In genomic region chr16:27202923-27203428, GRCh38 we compare ENCODE assay signal across 8 cellular contexts. TPM values are rescaled to one million over a fixed set of nuclear protein-coding genes. Genes with fewer than 3 reads are reported as not detected.
DNase-seq lines count a peak whose midpoint lies in the region; ATAC-seq and TF ChIP-seq lines count a peak whose summit lies in the region.

No MANE protein-coding gene starts in this region.

- no peak for ATAC-seq in right cardiac atrium
- no peak for ATAC-seq in HG02870 (IDR thresholded peaks at IDR 0.05; ENCODE audit: unreplicated experiment)
- ATAC-seq in GM19463 (IDR thresholded peaks at IDR 0.05; ENCODE audit: unreplicated experiment) = no peak
- no peak for ATAC-seq in HG03025 (IDR thresholded peaks at IDR 0.05; ENCODE audit: low FRiP score, unreplicated experiment)

- peaks cover 3 to 4% of the 10 kb centered on the region in 2 experiments; a peak in 2 of 5 replicates for H3K9me3 Mint-ChIP-seq in H9
- peaks cover 2% of the 10 kb centered on the region for H3K9me3 Mint-ChIP-seq in activated CD4-positive, alpha-beta memory T cell treated with anti-CD3 and anti-CD28 coated beads for 36 hours

- DNase-seq in H9 = no peak
- DNase-seq in activated CD4-positive, alpha-beta memory T cell treated with anti-CD3 and anti-CD28 coated beads for 36 hours = no peak
- no peak for DNase-seq in right cardiac atrium
- no peak for DNase-seq in GOT3 (lab: John Stamatoyannopoulos, UW)

- H3K23me2 ChIP-seq in H9 (ENCODE audit: insufficient read length, low read depth, low read length, poor library complexity, severe bottlenecking) = peaks cover 3% of the 10 kb centered on the region

- no peak overlapping the region for H2BK12ac ChIP-seq in H9 (ENCODE audit: insufficient read length, low read depth, low read length)

- H3K4me3 Mint-ChIP-seq in H9 = peak overlapping the region; percentile 96 to 97
- peak overlapping the region; percentile 95 for H3K4me3 Mint-ChIP-seq in activated CD4-positive, alpha-beta memory T cell treated with anti-CD3 and anti-CD28 coated beads for 36 hours

- no peak overlapping the region for H2BK15ac ChIP-seq in H9 (ENCODE audit: low read depth, low read length)

- no peak overlapping the region for H2BK120ac ChIP-seq in H9 (ENCODE audit: low read depth, low read length, poor library complexity, severe bottlenecking)

- H3K9me3 ChIP-seq in H9 (ENCODE audit: control insufficient read depth, low read depth, low read length) (no peaks in the 10 kb centered on the region), right cardiac atrium (ENCODE audit: control insufficient read depth, low read length) (no peaks in the 10 kb centered on the region)

- H4K8ac ChIP-seq in H9 (replicated peaks; ENCODE audit: insufficient read length, low read depth, low read length) = no peak overlapping the region

- WGBS in H9 (ENCODE audit: extremely low coverage, insufficient read length, low lambda C conversion rate) = no CpG with 5 or more reads among the region's 11 CpGs
- 42% methylated on average over 11 of the region's 11 CpGs for WGBS in right cardiac atrium

- H4K91ac ChIP-seq in H9 (ENCODE audit: insufficient read length, low read depth, low read length) = no peak overlapping the region

- H2AK5ac ChIP-seq in H9 (ENCODE audit: insufficient read length, low read length) = no peak overlapping the region

- H3K4ac ChIP-seq in H9 (ENCODE audit: low read depth, low read length) = no peak overlapping the region

- no peaks in the 10 kb centered on the region for H3K79me2 ChIP-seq in H9 (ENCODE audit: insufficient read depth, low read length)

- H2BK5ac ChIP-seq in H9 (ENCODE audit: insufficient read length, low read length) = no peak overlapping the region

- H3K27ac Mint-ChIP-seq in H9 = peak overlapping the region; percentile 100; a peak in 5 of 7 replicates
- H3K27ac Mint-ChIP-seq in activated CD4-positive, alpha-beta memory T cell treated with anti-CD3 and anti-CD28 coated beads for 36 hours = peak overlapping the region; percentile 97

- no peak overlapping the region for H3K18ac ChIP-seq in H9 (ENCODE audit: insufficient read length, low read depth, low read length)

- no peaks in the 10 kb centered on the region for H4K20me1 ChIP-seq in H9 (ENCODE audit: control insufficient read depth, insufficient read depth, insufficient read length)

- H3K56ac ChIP-seq in H9 (ENCODE audit: insufficient read length, low read depth, low read length) = no peak overlapping the region

- TF ChIP-seq CTCF in H9 (conservative IDR thresholded peaks at IDR 0.05) = no peak

- no peak overlapping the region for H3T11ph ChIP-seq in H9 (ENCODE audit: low read length)

- H3K4me1 ChIP-seq in H9 (ENCODE audit: insufficient read depth, low read length) (no peaks in the 10 kb centered on the region; the same call in 1 of the 2 replicates), right cardiac atrium (ENCODE audit: control insufficient read depth, insufficient read depth, low read length) (peaks cover 5% of the 10 kb centered on the region)

- CTCF ChIA-PET in activated CD4-positive, alpha-beta memory T cell treated with anti-CD3 and anti-CD28 coated beads for 36 hours (lab: Charles Lee) = interaction anchor here (0.8 to 2.6 kb wide), 10 partner anchors 24 to 250 kb away, joined by 3 to 22 read pairs (median 4); no protein-coding TSS in a partner anchor

- intact Hi-C loops in activated CD4-positive, alpha-beta memory T cell treated with anti-CD3 and anti-CD28 coated beads for 36 hours (cut with micrococcal nuclease) = loop anchor here (1.0 kb wide), 4 partner anchors 24 to 205 kb away; no protein-coding TSS in a partner anchor
- intact Hi-C loops in right cardiac atrium (cut with DNase I) = no loop called here

- no peaks in the 10 kb centered on the region; the same call in 1 of the 2 replicates for H3K27me3 Mint-ChIP-seq in H9 (ENCODE audit: low read depth)
- no peaks in the 10 kb centered on the region for H3K27me3 Mint-ChIP-seq in activated CD4-positive, alpha-beta memory T cell treated with anti-CD3 and anti-CD28 coated beads for 36 hours

- no peak overlapping the region for H4K5ac ChIP-seq in H9 (ENCODE audit: insufficient read length, low read depth, low read length)

- H3K4me1 Mint-ChIP-seq in H9 = peaks cover 21 to 26% of the 10 kb centered on the region in 2 experiments
- H3K4me1 Mint-ChIP-seq in activated CD4-positive, alpha-beta memory T cell treated with anti-CD3 and anti-CD28 coated beads for 36 hours (ENCODE audit: low read depth) = peaks cover 53% of the 10 kb centered on the region

- no peak overlapping the region for H2BK20ac ChIP-seq in H9 (ENCODE audit: low read depth, low read length, poor library complexity, severe bottlenecking)

- peak overlapping the region; percentile 9 for H3K9ac ChIP-seq in H9 (ENCODE audit: extremely low read depth, insufficient read length, low read length)

- H3K27me3 ChIP-seq in H9 (ENCODE audit: insufficient read depth, low read length) (no peaks in the 10 kb centered on the region), right cardiac atrium (ENCODE audit: control insufficient read depth, insufficient read depth) (no peaks in the 10 kb centered on the region)

- H3K79me1 ChIP-seq in H9 (ENCODE audit: insufficient read depth, low read depth, low read length, poor library complexity, severe bottlenecking) = no peaks in the 10 kb centered on the region

- H3K36me3 Mint-ChIP-seq in H9 (ENCODE audit: insufficient read depth in 1 of 3, low read depth in 3 of 3) = no peaks in the 10 kb centered on the region
- peaks cover 6% of the 10 kb centered on the region for H3K36me3 Mint-ChIP-seq in activated CD4-positive, alpha-beta memory T cell treated with anti-CD3 and anti-CD28 coated beads for 36 hours

- no peak overlapping the region for H3K14ac ChIP-seq in H9 (ENCODE audit: insufficient read depth, low read length)

- H3K27ac ChIP-seq in H9 (ENCODE audit: insufficient read length, low read depth, low read length) (peak overlapping the region; percentile 59), right cardiac atrium (ENCODE audit: low read length) (peak overlapping the region; percentile 96), skin epidermis (peak overlapping the region in 20 of 21 experiments; percentile 88 to 99 (median 96))

- H2AFZ ChIP-seq in H9 (ENCODE audit: low read length) = no peak overlapping the region

- peak overlapping the region; percentile 67 for H3K4me2 ChIP-seq in H9 (ENCODE audit: insufficient read depth, insufficient read length, low read length)

- H3K4me3 ChIP-seq in right cardiac atrium (ENCODE audit: low read length) (peak overlapping the region; percentile 63), skin epidermis (peak overlapping the region; percentile 38 to 67 (median 48))

- H3K23ac ChIP-seq in H9 (ENCODE audit: insufficient read length, low read depth, low read length) = no peak overlapping the region

- POLR2A ChIA-PET in activated CD4-positive, alpha-beta memory T cell treated with anti-CD3 and anti-CD28 coated beads for 36 hours (lab: Charles Lee) = interaction anchor here (0.6 to 2.7 kb wide), 12 partner anchors 9 to 347 kb away, joined by 3 to 15 read pairs (median 4); partner anchors contain the start of gene KATNIP

RNA-seq across cellular contexts. Expression of gene KDM8, which starts 0.3 kb away (rescaled TPM):
- total RNA-seq in H9 (2021) (15.2 and 15.5 TPM in 2 replicates), right cardiac atrium (1 to 10 TPM; 3.2 to 6.1 (median 5.1) TPM)
- 1 to 10 TPM; 8.7 to 9.7 TPM for total RNA-seq in activated CD4-positive, alpha-beta memory T cell treated with anti-CD3 and anti-CD28 coated beads for 36 hours
- 3.1 TPM for polyA plus RNA-seq in right cardiac atrium
